Comparison of ENCODE assay signal across 28 cellular contexts in the genomic region with DNA sequence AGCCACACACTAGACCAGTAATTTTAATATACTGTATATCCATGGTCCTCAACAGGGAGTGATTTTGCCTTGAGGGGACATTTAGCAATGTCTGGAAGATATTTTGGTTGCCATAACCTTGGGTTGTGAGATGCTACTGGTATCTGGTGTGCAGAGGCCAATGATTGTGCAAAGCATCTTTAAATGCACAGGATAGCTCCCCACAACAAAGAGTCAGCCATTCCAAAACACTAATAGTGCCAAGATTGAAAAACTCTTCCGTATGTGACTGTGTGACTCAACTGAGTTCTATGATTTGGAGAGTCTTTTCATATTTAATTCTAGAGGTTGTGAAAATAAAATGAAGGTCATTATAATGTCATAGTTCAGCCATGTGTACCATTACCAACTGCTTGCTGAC.
"Had no signal": no experiment of that assay in that cellular context is flagged by ENCODE, and none has a peak within 500 bp of the region (broad histone marks: within the 10 kb centered on the region; RNA-seq: fewer than 3 reads in every experiment).

No MANE protein-coding gene starts in this region.

- H3K27me3 ChIP-seq: ascending aorta, breast epithelium, cardiac muscle cell, colonic mucosa had no signal

- ATAC-seq: activated naive CD4-positive, alpha-beta T cell treated with anti-CD3 and anti-CD28 coated beads, Interleukin-2, amount 50 U/mL, for 72 hours; activated T-cell treated with anti-CD3 and anti-CD28 coated beads, Interleukin-2, amount 50 U/mL, for 72 hours; esophagus mucosa; T-helper 17 cell; WTC11 had no signal

- H3K9me3 ChIP-seq: ascending aorta, breast epithelium, colonic mucosa had no signal

- H3K4me3 ChIP-seq: ascending aorta, breast epithelium, cardiac muscle cell, colonic mucosa had no signal

- H3K4me1 ChIP-seq: ascending aorta, breast epithelium, colonic mucosa had no signal

- DNase-seq: activated CD4-positive, alpha-beta memory T cell treated with anti-CD3 and anti-CD28 coated beads, Interleukin-2, amount 10 ng/mL, durations not matched to agents 7 days and 5 days; activated CD4-positive, alpha-beta T cell treated with anti-CD3 and anti-CD28 coated beads for 1 hour; activated CD4-positive, alpha-beta T cell treated with anti-CD3 and anti-CD28 coated beads for 4 hours; activated CD4-positive, alpha-beta T cell treated with anti-CD3 and anti-CD28 coated beads, Interleukin-2, amount 10 ng/mL, durations not matched to agents 7 days and 5 days; activated CD4-positive, alpha-beta T cell treated with anti-CD3 and anti-CD28 coated beads, Interleukin-2, amount 50 U/mL, for 4 hours; activated CD8-positive, alpha-beta memory T cell treated with anti-CD3 and anti-CD28 coated beads, Interleukin-2, amount 50 U/mL, for 48 hours; activated gamma-delta T cell; activated naive CD4-positive, alpha-beta T cell; activated naive CD4-positive, alpha-beta T cell treated with anti-CD3 and anti-CD28 coated beads, Interleukin-2, amount 10 ng/mL, durations not matched to agents 7 days and 5 days; activated naive CD8-positive, alpha-beta T cell treated with anti-CD3 and anti-CD28 coated beads, Interleukin-2, amount 10 ng/mL, durations not matched to agents 7 days and 5 days; activated T-cell treated with anti-CD3 and anti-CD28 coated beads for 4 hours; activated T-cell treated with anti-CD3 and anti-CD28 coated beads, Interleukin-2, amount 50 U/mL, for 24 hours; activated T-cell treated with anti-CD3 and anti-CD28 coated beads, Interleukin-2, amount 50 U/mL, for 72 hours; central memory CD4-positive, alpha-beta T cell; cerebellar nuclear complex; colonic mucosa; effector CD8-positive, alpha-beta T cell; foreskin fibroblast; head of caudate nucleus; T-helper 1 cell; T-helper 17 cell had no signal

- H3K27ac ChIP-seq: ascending aorta, breast epithelium, cardiac muscle cell, colonic mucosa, VCaP had no signal

- H3K36me3 ChIP-seq: ascending aorta, breast epithelium, cardiac muscle cell, colonic mucosa had no signal
